In the genomic region with DNA sequence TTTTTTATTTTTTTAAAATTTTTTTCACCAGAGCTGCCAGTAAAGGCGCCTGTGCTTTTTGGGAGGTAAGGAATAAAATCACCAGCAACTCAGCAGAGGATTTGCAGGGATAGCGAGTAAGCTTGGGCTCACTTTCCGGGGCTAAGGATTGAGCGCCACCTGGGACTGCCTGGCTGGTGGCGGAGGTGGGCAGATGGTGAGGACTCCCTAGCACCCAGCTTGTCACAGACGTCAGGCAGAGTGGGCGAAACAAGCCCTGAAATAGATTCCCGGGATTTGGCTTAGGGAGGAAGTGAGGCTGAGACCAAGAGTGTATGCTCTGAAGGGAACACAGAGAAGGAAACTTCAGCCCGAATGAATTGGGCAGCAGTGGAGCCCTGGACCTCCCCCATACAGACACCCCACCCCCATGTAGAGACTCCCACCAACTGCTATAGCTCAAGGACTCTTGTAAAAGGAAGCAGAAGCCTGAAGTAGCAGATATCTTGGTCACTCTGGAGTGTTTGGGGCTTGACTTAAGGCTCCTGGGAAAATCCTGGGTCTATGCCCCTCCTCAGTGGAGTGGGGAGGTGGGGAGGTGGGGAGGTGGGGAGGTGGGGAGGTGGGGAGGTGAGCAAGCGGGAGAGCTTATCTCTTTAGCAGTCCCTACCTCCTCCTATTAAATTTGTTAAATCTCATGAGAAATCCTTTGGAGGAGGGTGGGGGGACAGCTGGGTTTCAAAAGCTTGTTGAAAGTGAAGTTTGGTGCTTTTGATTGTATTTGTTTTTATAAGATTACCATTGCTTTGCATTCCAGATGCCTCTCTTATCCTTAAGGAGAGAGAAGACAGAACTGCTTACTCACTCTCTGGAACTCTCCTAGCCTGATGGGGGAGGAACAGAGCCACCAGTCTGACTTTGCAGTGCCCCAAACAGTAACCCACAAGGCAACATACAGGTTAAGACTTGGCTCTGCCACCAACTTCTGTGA, we compare ENCODE assay signal across 1 cellular context.
TF ChIP-seq lines count a peak whose summit lies in the region.

No MANE protein-coding gene starts in this region.

TF ChIP-seq in WTC11, 78 proteins besides CTCF, POLR2A, EP300 and RAD21 (continued from another document):
- TF ChIP-seq, protein P1, sequence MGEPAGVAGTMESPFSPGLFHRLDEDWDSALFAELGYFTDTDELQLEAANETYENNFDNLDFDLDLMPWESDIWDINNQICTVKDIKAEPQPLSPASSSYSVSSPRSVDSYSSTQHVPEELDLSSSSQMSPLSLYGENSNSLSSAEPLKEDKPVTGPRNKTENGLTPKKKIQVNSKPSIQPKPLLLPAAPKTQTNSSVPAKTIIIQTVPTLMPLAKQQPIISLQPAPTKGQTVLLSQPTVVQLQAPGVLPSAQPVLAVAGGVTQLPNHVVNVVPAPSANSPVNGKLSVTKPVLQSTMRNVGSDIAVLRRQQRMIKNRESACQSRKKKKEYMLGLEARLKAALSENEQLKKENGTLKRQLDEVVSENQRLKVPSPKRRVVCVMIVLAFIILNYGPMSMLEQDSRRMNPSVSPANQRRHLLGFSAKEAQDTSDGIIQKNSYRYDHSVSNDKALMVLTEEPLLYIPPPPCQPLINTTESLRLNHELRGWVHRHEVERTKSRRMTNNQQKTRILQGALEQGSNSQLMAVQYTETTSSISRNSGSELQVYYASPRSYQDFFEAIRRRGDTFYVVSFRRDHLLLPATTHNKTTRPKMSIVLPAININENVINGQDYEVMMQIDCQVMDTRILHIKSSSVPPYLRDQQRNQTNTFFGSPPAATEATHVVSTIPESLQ (CRISPR knock-in tag; IDR thresholded peaks at IDR 0.05), result no peak
- TF ChIP-seq KAT7 (CRISPR knock-in tag; IDR thresholded peaks at IDR 0.05; ENCODE audit: borderline replicate concordance) (no peak), NFE2L1 (CRISPR knock-in tag; IDR thresholded peaks at IDR 0.05) (no peak), NR3C1 (CRISPR knock-in tag; conservative IDR thresholded peaks at IDR 0.05; ENCODE audit: low read depth) (no peak), MXD4 (CRISPR knock-in tag; IDR thresholded peaks at IDR 0.05; ENCODE audit: borderline replicate concordance) (no peak)
